5 cellular contexts compared by ENCODE assay signal in the genomic region with DNA sequence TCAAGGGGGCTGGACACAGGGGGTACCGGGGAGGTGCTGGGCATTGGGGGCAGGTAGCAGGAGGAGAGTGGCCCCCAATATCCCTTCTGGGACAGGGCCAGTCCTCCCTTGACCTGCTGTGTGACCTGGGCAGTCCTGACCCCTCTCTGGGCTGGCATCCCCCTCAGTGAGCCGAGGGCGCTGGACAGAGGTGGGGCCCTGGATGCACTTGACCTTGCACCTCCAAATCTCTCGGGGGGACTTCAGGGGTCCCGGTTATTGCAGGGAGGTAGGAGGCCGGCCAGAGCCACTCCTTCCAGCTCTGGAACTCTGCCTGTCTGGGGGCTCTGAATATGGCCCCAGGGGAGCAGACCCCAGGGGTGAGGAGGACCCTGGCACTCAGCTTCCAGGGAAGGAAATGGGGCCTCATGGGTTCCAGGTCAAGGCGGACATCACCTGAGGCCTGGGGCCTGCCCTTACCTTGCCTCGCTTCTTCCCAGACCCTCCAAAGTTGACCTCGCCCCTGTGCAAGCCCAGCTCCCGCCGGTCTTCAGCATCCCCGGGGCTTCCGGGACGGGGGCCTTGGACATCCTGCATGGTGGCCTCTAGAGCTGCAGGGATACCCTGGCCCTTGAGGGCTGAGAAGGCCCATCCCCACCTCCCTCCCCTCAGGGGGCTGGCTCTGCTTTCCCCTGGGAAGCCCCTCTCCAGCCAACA. TPM values are rescaled to one million over a fixed set of nuclear protein-coding genes. Genes with fewer than 3 reads are reported as not detected.
"Had no signal": no experiment of that assay in that cellular context is flagged by ENCODE, and none has a peak within 500 bp of the region (broad histone marks: within the 10 kb centered on the region; RNA-seq: fewer than 3 reads in every experiment).

No MANE protein-coding gene starts in this region.

- H2AFZ ChIP-seq: GM23338 had no signal

- ATAC-seq: GM23338 had no signal

- H3K4me1 Mint-ChIP-seq: H9 had no signal

- H3K9me3 Mint-ChIP-seq: H9 had no signal

- DNase-seq: H9, HCEC 1CT, IMR-90 had no signal

- H3K4me3 Mint-ChIP-seq: GM23338, H9 had no signal

- H3K4me3 ChIP-seq: GM23338 had no signal

- H3K4me2 ChIP-seq: GM23338 had no signal

- H3K27ac Mint-ChIP-seq: GM23338, H9 had no signal

RNA-seq across cellular contexts. Expression of a gene that starts 21.7 kb away (rescaled TPM):
- total RNA-seq: GM23338, H1, IMR-90 had no signal
- polyA plus RNA-seq: GM23338, IMR-90 had no signal

RNA-seq across cellular contexts. Expression of a gene that starts 22.2 kb away (rescaled TPM):
- total RNA-seq: IMR-90 had no signal
